ENCODE assay signal across 1 cellular context in the genomic region with DNA sequence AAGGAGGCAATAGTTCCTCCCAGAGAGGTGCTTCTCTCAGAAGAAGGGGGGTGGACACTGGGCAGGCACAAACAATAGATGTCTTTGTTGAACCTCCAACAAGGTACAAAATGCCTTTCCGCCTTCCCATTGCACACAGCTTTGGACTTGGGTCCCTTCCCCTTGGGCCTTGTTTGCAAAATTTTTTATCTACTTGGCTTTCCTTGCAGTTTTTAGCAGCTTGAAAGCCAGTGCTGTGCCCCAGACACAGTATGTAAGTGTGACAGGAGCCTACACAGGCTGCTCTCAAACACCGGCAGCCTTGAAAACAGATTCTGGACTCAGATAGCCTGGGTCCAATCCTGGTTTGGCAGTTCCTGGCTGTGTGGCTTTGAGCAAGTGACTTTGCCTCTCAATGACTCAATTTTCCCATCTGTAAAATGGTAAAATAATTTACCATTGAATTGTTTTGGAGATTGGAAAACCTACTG.
TF ChIP-seq lines count a peak whose summit lies in the region.

No MANE protein-coding gene starts in this region.

TF ChIP-seq in HepG2, 621 proteins besides CTCF, POLR2A, EP300 and RAD21 (continued from another document and continues in another):
- TF ChIP-seq ATRX (CRISPR knock-in tag; IDR thresholded peaks at IDR 0.05; ENCODE audit: borderline replicate concordance) (no peak), AHR (CRISPR knock-in tag; IDR thresholded peaks at IDR 0.05) (no peak), MLLT10 (CRISPR knock-in tag; IDR thresholded peaks at IDR 0.05) (no peak), ZNF367 (CRISPR knock-in tag; IDR thresholded peaks at IDR 0.05; ENCODE audit: borderline replicate concordance) (no peak), SOX5 (CRISPR knock-in tag; IDR thresholded peaks at IDR 0.05; ENCODE audit: borderline replicate concordance) (peak; percentile 84), ATAD3A (CRISPR knock-in tag; IDR thresholded peaks at IDR 0.05) (no peak), GATAD2A (CRISPR knock-in tag; IDR thresholded peaks at IDR 0.05) (peak; percentile 75), REXO4 (CRISPR knock-in tag; IDR thresholded peaks at IDR 0.05; ENCODE audit: borderline replicate concordance) (no peak), MAFG (CRISPR knock-in tag; IDR thresholded peaks at IDR 0.05) (no peak), FOSL2 (CRISPR knock-in tag; IDR thresholded peaks at IDR 0.05) (no peak), NFYB (CRISPR knock-in tag; IDR thresholded peaks at IDR 0.05) (no peak), SIN3A (IDR thresholded peaks at IDR 0.05; ENCODE audit: borderline replicate concordance, low read depth, low read length) (no peak), ZNF432 (CRISPR knock-in tag; IDR thresholded peaks at IDR 0.05; ENCODE audit: borderline replicate concordance) (no peak), ZNF614 (CRISPR knock-in tag; IDR thresholded peaks at IDR 0.05; ENCODE audit: borderline replicate concordance) (0 out of 2 replicates have a peak, but pooled peaks have one; percentile 60), ZNF543 (CRISPR knock-in tag; IDR thresholded peaks at IDR 0.05) (no peak), ZNF17 (CRISPR knock-in tag; IDR thresholded peaks at IDR 0.05) (no peak), SMARCC2 (IDR thresholded peaks at IDR 0.05) (no peak), RBAK (CRISPR knock-in tag; IDR thresholded peaks at IDR 0.05) (no peak), GZF1 (CRISPR knock-in tag; IDR thresholded peaks at IDR 0.05) (no peak), TEAD3 (CRISPR knock-in tag; optimal IDR thresholded peaks at IDR 0.05; ENCODE audit: borderline replicate concordance) (peak; percentile 46), PPARG (CRISPR knock-in tag; conservative IDR thresholded peaks at IDR 0.05) (peak; percentile 64), ZNF546 (CRISPR knock-in tag; conservative IDR thresholded peaks at IDR 0.05) (no peak), XRCC5 (optimal IDR thresholded peaks at IDR 0.05; ENCODE audit: low read length) (peak; percentile 42), PHB2 (IDR thresholded peaks at IDR 0.05; ENCODE audit: partially characterized antibody) (no peak), ADNP (CRISPR knock-in tag; IDR thresholded peaks at IDR 0.05) (peak; percentile 99), ZNF547 (CRISPR knock-in tag; IDR thresholded peaks at IDR 0.05) (no peak), ATF1 (CRISPR knock-in tag; IDR thresholded peaks at IDR 0.05) (0 out of 2 replicates have a peak, but pooled peaks have one; percentile 56), TEAD2 (CRISPR knock-in tag; IDR thresholded peaks at IDR 0.05) (no peak), ARNT2 (CRISPR knock-in tag; IDR thresholded peaks at IDR 0.05; ENCODE audit: low read depth) (no peak), EHMT2 (IDR thresholded peaks at IDR 0.05; ENCODE audit: borderline replicate concordance, low read depth, low read length) (no peak), ZZZ3 (CRISPR knock-in tag; IDR thresholded peaks at IDR 0.05; ENCODE audit: borderline replicate concordance) (no peak), ZFP37 (CRISPR knock-in tag; IDR thresholded peaks at IDR 0.05; ENCODE audit: borderline replicate concordance) (no peak), HES4 (CRISPR knock-in tag; IDR thresholded peaks at IDR 0.05; ENCODE audit: borderline replicate concordance) (no peak), ETV5 (CRISPR knock-in tag; IDR thresholded peaks at IDR 0.05; ENCODE audit: borderline replicate concordance) (no peak), ZNF234 (CRISPR knock-in tag; conservative IDR thresholded peaks at IDR 0.05) (no peak), NCOA2 (CRISPR knock-in tag; IDR thresholded peaks at IDR 0.05) (peak; percentile 61; the same call in 1 of the 2 replicates), ZMYM4 (CRISPR knock-in tag; IDR thresholded peaks at IDR 0.05) (peak; percentile 45; the same call in 1 of the 2 replicates), ZNF124 (CRISPR knock-in tag; IDR thresholded peaks at IDR 0.05) (peak; percentile 26; the same call in 1 of the 2 replicates)
- TF ChIP-seq, protein P1, sequence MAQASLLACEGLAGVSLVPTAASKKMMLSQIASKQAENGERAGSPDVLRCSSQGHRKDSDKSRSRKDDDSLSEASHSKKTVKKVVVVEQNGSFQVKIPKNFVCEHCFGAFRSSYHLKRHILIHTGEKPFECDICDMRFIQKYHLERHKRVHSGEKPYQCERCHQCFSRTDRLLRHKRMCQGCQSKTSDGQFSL (CRISPR knock-in tag; IDR thresholded peaks at IDR 0.05) = no peak
- TF ChIP-seq, protein P2, sequence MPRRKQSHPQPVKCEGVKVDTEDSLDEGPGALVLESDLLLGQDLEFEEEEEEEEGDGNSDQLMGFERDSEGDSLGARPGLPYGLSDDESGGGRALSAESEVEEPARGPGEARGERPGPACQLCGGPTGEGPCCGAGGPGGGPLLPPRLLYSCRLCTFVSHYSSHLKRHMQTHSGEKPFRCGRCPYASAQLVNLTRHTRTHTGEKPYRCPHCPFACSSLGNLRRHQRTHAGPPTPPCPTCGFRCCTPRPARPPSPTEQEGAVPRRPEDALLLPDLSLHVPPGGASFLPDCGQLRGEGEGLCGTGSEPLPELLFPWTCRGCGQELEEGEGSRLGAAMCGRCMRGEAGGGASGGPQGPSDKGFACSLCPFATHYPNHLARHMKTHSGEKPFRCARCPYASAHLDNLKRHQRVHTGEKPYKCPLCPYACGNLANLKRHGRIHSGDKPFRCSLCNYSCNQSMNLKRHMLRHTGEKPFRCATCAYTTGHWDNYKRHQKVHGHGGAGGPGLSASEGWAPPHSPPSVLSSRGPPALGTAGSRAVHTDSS (CRISPR knock-in tag; conservative IDR thresholded peaks at IDR 0.05) = no peak
- TF ChIP-seq, protein P3, sequence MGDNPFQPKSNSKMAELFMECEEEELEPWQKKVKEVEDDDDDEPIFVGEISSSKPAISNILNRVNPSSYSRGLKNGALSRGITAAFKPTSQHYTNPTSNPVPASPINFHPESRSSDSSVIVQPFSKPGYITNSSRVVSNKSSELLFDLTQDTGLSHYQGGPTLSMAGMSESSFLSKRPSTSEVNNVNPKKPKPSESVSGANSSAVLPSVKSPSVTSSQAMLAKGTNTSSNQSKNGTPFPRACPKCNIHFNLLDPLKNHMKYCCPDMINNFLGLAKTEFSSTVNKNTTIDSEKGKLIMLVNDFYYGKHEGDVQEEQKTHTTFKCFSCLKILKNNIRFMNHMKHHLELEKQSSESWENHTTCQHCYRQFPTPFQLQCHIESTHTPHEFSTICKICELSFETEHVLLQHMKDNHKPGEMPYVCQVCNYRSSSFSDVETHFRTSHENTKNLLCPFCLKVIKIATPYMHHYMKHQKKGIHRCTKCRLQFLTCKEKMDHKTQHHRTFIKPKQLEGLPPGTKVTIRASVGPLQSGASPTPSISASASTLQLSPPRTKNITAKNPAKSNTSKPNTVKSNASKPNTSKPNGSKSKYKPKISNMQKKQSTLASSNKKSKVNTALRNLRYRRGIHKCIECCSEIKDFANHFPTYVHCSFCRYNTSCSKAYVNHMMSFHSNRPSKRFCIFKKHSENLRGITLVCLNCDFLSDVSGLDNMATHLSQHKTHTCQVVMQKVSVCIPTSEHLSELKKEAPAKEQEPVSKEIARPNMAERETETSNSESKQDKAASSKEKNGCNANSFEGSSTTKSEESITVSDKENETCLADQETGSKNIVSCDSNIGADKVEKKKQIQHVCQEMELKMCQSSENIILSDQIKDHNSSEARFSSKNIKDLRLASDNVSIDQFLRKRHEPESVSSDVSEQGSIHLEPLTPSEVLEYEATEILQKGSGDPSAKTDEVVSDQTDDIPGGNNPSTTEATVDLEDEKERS (CRISPR knock-in tag; IDR thresholded peaks at IDR 0.05) = no peak
- TF ChIP-seq, protein P4, sequence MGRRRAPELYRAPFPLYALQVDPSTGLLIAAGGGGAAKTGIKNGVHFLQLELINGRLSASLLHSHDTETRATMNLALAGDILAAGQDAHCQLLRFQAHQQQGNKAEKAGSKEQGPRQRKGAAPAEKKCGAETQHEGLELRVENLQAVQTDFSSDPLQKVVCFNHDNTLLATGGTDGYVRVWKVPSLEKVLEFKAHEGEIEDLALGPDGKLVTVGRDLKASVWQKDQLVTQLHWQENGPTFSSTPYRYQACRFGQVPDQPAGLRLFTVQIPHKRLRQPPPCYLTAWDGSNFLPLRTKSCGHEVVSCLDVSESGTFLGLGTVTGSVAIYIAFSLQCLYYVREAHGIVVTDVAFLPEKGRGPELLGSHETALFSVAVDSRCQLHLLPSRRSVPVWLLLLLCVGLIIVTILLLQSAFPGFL (CRISPR knock-in tag; IDR thresholded peaks at IDR 0.05) = no peak
- TF ChIP-seq, protein P5, sequence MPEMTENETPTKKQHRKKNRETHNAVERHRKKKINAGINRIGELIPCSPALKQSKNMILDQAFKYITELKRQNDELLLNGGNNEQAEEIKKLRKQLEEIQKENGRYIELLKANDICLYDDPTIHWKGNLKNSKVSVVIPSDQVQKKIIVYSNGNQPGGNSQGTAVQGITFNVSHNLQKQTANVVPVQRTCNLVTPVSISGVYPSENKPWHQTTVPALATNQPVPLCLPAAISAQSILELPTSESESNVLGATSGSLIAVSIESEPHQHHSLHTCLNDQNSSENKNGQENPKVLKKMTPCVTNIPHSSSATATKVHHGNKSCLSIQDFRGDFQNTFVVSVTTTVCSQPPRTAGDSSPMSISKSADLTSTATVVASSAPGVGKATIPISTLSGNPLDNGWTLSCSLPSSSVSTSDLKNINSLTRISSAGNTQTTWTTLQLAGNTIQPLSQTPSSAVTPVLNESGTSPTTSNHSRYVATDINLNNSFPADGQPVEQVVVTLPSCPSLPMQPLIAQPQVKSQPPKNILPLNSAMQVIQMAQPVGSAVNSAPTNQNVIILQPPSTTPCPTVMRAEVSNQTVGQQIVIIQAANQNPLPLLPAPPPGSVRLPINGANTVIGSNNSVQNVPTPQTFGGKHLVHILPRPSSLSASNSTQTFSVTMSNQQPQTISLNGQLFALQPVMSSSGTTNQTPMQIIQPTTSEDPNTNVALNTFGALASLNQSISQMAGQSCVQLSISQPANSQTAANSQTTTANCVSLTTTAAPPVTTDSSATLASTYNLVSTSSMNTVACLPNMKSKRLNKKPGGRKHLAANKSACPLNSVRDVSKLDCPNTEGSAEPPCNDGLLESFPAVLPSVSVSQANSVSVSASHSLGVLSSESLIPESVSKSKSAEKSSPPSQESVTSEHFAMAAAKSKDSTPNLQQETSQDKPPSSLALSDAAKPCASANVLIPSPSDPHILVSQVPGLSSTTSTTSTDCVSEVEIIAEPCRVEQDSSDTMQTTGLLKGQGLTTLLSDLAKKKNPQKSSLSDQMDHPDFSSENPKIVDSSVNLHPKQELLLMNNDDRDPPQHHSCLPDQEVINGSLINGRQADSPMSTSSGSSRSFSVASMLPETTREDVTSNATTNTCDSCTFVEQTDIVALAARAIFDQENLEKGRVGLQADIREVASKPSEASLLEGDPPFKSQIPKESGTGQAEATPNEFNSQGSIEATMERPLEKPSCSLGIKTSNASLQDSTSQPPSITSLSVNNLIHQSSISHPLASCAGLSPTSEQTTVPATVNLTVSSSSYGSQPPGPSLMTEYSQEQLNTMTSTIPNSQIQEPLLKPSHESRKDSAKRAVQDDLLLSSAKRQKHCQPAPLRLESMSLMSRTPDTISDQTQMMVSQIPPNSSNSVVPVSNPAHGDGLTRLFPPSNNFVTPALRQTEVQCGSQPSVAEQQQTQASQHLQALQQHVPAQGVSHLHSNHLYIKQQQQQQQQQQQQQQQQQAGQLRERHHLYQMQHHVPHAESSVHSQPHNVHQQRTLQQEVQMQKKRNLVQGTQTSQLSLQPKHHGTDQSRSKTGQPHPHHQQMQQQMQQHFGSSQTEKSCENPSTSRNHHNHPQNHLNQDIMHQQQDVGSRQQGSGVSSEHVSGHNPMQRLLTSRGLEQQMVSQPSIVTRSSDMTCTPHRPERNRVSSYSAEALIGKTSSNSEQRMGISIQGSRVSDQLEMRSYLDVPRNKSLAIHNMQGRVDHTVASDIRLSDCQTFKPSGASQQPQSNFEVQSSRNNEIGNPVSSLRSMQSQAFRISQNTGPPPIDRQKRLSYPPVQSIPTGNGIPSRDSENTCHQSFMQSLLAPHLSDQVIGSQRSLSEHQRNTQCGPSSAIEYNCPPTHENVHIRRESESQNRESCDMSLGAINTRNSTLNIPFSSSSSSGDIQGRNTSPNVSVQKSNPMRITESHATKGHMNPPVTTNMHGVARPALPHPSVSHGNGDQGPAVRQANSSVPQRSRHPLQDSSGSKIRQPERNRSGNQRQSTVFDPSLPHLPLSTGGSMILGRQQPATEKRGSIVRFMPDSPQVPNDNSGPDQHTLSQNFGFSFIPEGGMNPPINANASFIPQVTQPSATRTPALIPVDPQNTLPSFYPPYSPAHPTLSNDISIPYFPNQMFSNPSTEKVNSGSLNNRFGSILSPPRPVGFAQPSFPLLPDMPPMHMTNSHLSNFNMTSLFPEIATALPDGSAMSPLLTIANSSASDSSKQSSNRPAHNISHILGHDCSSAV (CRISPR knock-in tag; IDR thresholded peaks at IDR 0.05; ENCODE audit: borderline replicate concordance) = no peak
- TF ChIP-seq, protein P6, sequence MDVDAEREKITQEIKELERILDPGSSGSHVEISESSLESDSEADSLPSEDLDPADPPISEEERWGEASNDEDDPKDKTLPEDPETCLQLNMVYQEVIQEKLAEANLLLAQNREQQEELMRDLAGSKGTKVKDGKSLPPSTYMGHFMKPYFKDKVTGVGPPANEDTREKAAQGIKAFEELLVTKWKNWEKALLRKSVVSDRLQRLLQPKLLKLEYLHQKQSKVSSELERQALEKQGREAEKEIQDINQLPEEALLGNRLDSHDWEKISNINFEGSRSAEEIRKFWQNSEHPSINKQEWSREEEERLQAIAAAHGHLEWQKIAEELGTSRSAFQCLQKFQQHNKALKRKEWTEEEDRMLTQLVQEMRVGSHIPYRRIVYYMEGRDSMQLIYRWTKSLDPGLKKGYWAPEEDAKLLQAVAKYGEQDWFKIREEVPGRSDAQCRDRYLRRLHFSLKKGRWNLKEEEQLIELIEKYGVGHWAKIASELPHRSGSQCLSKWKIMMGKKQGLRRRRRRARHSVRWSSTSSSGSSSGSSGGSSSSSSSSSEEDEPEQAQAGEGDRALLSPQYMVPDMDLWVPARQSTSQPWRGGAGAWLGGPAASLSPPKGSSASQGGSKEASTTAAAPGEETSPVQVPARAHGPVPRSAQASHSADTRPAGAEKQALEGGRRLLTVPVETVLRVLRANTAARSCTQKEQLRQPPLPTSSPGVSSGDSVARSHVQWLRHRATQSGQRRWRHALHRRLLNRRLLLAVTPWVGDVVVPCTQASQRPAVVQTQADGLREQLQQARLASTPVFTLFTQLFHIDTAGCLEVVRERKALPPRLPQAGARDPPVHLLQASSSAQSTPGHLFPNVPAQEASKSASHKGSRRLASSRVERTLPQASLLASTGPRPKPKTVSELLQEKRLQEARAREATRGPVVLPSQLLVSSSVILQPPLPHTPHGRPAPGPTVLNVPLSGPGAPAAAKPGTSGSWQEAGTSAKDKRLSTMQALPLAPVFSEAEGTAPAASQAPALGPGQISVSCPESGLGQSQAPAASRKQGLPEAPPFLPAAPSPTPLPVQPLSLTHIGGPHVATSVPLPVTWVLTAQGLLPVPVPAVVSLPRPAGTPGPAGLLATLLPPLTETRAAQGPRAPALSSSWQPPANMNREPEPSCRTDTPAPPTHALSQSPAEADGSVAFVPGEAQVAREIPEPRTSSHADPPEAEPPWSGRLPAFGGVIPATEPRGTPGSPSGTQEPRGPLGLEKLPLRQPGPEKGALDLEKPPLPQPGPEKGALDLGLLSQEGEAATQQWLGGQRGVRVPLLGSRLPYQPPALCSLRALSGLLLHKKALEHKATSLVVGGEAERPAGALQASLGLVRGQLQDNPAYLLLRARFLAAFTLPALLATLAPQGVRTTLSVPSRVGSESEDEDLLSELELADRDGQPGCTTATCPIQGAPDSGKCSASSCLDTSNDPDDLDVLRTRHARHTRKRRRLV (CRISPR knock-in tag; IDR thresholded peaks at IDR 0.05) = no peak
- TF ChIP-seq, protein P7, sequence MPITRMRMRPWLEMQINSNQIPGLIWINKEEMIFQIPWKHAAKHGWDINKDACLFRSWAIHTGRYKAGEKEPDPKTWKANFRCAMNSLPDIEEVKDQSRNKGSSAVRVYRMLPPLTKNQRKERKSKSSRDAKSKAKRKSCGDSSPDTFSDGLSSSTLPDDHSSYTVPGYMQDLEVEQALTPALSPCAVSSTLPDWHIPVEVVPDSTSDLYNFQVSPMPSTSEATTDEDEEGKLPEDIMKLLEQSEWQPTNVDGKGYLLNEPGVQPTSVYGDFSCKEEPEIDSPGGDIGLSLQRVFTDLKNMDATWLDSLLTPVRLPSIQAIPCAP (CRISPR knock-in tag; IDR thresholded peaks at IDR 0.05; ENCODE audit: low read depth) = no peak
